Comparison of ENCODE assay signal across 18 cellular contexts in genomic region chr22:49007013-49007653, GRCh38.
DNase-seq lines count a peak whose midpoint lies in the region; ATAC-seq, FAIRE-seq and TF ChIP-seq lines count a peak whose summit lies in the region.
"Had no signal": no experiment of that assay in that cellular context is flagged by ENCODE, and none has a peak within 500 bp of the region (broad histone marks: within the 10 kb centered on the region; RNA-seq: fewer than 3 reads in every experiment).

No MANE protein-coding gene starts in this region.

- no peaks in the 10 kb centered on the region for H3K79me2 ChIP-seq in H1 (ENCODE audit: control insufficient read depth in 1 of 2, insufficient read depth in 2 of 2, low read length in 2 of 2)
- H3K79me2 ChIP-seq in osteoblast (ENCODE audit: insufficient read depth, low read length), result no peaks in the 10 kb centered on the region

- H3K4me3 ChIP-seq in H1 (ENCODE audit: extremely low read depth in 1 of 4, insufficient read depth in 2 of 4, low read depth in 3 of 4, low read length in 4 of 4), result no peak overlapping the region
- H3K4me3 ChIP-seq in osteoblast (ENCODE audit: insufficient read depth, low read length), result no peak overlapping the region
- H3K4me3 ChIP-seq in vagina, result no peak overlapping the region
- H3K4me3 ChIP-seq: A549; BLaER1 treated with 17β-estradiol and CSF1 and Interleukin-3, amounts not matched to agents 10 nM and 100 nM; PC-9 had no signal

- no peak for ATAC-seq in activated CD8-positive, alpha-beta memory T cell treated with anti-CD3 and anti-CD28 coated beads, Interleukin-2, amount 10 ng/mL, durations not matched to agents 7 days and 5 days
- ATAC-seq in effector memory CD8-positive, alpha-beta T cell (replicated peaks), result no peak
- ATAC-seq in HG03159 (IDR thresholded peaks at IDR 0.05; ENCODE audit: unreplicated experiment), result no peak
- ATAC-seq: A549 had no signal

- H3K9me3 ChIP-seq in H1 (ENCODE audit: insufficient read depth in 2 of 2, low read depth in 1 of 2, low read length in 1 of 2) (no peaks in the 10 kb centered on the region; a peak in 1 of 4 replicates), osteoblast (ENCODE audit: low read depth, low read length) (peaks cover 3% of the 10 kb centered on the region), vagina (no peaks in the 10 kb centered on the region)
- H3K9me3 ChIP-seq: A549 had no signal

- no peak overlapping the region for H3K27ac Mint-ChIP-seq in activated CD8-positive, alpha-beta memory T cell treated with anti-CD3 and anti-CD28 coated beads, Interleukin-2, amount 10 ng/mL, durations not matched to agents 7 days and 5 days
- H3K27ac Mint-ChIP-seq in effector memory CD8-positive, alpha-beta T cell, result no peak overlapping the region

- H2AK5ac ChIP-seq in H1 (ENCODE audit: low read depth, low read length), result no peak overlapping the region

- FAIRE-seq in H1 (lab: Jason Lieb, UNC), result no peak
- FAIRE-seq: A549, GM12891, H54 had no signal

- no peak overlapping the region for H3K18ac ChIP-seq in H1 (ENCODE audit: extremely low read depth, low read length)

- TF ChIP-seq POLR2A in H1 (IDR thresholded peaks at IDR 0.05; ENCODE audit: control extremely low read depth in 1 of 2, low read depth in 2 of 2, low read length in 2 of 2) (no peak), vagina (IDR thresholded peaks at IDR 0.05) (no peak)

- DNase-seq in activated CD8-positive, alpha-beta memory T cell treated with anti-CD3 and anti-CD28 coated beads, Interleukin-2, amount 10 ng/mL, durations not matched to agents 7 days and 5 days, result peak; percentile 21
- DNase-seq in activated CD8-positive, alpha-beta memory T cell treated with anti-CD3 and anti-CD28 coated beads, Interleukin-2, amount 50 U/mL, for 4 hours, result no peak
- DNase-seq in H1 (ENCODE audit: low read depth in 1 of 2, low spot score in 2 of 2), result peak in 1 of 2 experiments; percentile 34
- peak; percentile 66 for DNase-seq in osteoblast (ENCODE audit: insufficient read length, low spot score, missing footprints)
- DNase-seq in vagina (ENCODE audit: extremely low spot score in 2 of 2), result peak; percentile 60 to 81
- no peak for DNase-seq in effector memory CD8-positive, alpha-beta T cell
- DNase-seq: GDM1, NCI-H1048, NCI-H146, NCI-H2081 treated with DMSO at 0.1 percent for 48 hours, NCI-H510A, NCI-H774, PC-9 had no signal

- H3K27me3 ChIP-seq in H1 (replicated peaks in 1 of 4; ENCODE audit: control insufficient read depth in 3 of 4, extremely low read depth in 1 of 4, insufficient read depth in 3 of 4, low read length in 3 of 4), result peaks cover 0 to 4% (median 0%) of the 10 kb centered on the region in 4 experiments; a peak in 1 of 7 replicates
- H3K27me3 ChIP-seq in osteoblast (ENCODE audit: insufficient read depth, low read length), result no peaks in the 10 kb centered on the region
- H3K27me3 ChIP-seq in vagina, result no peaks in the 10 kb centered on the region

- H3K9me3 Mint-ChIP-seq in activated CD8-positive, alpha-beta memory T cell treated with anti-CD3 and anti-CD28 coated beads, Interleukin-2, amount 10 ng/mL, durations not matched to agents 7 days and 5 days (ENCODE audit: low read depth), result peaks cover 2% of the 10 kb centered on the region
- H3K9me3 Mint-ChIP-seq in effector memory CD8-positive, alpha-beta T cell, result no peaks in the 10 kb centered on the region

- no peak overlapping the region for H2BK20ac ChIP-seq in H1 (ENCODE audit: low read length)

- no peak overlapping the region for H2BK120ac ChIP-seq in H1 (replicated peaks; ENCODE audit: low read depth, low read length)

- H2BK5ac ChIP-seq in H1 (ENCODE audit: low read depth, low read length), result no peak overlapping the region

- no peak overlapping the region for H4K91ac ChIP-seq in H1 (replicated peaks; ENCODE audit: insufficient read length, low read length)

- H3K4ac ChIP-seq in H1 (replicated peaks; ENCODE audit: insufficient read length, low read depth, low read length), result no peak overlapping the region

- H3K36me3 ChIP-seq in H1 (ENCODE audit: control insufficient read depth in 2 of 4, insufficient read depth in 4 of 4, low read length in 3 of 4), result no peaks in the 10 kb centered on the region
- H3K36me3 ChIP-seq in osteoblast (ENCODE audit: insufficient read depth, low read length), result no peaks in the 10 kb centered on the region
- no peaks in the 10 kb centered on the region for H3K36me3 ChIP-seq in vagina
- H3K36me3 ChIP-seq: BLaER1 treated with 17β-estradiol and CSF1 and Interleukin-3, amounts not matched to agents 10 nM and 100 nM had no signal

- H3K14ac ChIP-seq in H1 (ENCODE audit: insufficient read length), result no peak overlapping the region

- H4K8ac ChIP-seq in H1 (ENCODE audit: extremely low read depth, insufficient read depth, low read length), result peak overlapping the region; percentile 12; the same call in 1 of the 2 replicates

- TF ChIP-seq CTCF in H1 (IDR thresholded peaks at IDR 0.05; ENCODE audit: control extremely low read depth in 1 of 3, insufficient read depth in 1 of 3, low read depth in 1 of 3, low read length in 3 of 3) (no peak), osteoblast (IDR thresholded peaks at IDR 0.05; ENCODE audit: extremely low read depth, low read depth, low read length) (no peak), vagina (IDR thresholded peaks at IDR 0.05) (no peak)

- H3K4me1 Mint-ChIP-seq in activated CD8-positive, alpha-beta memory T cell treated with anti-CD3 and anti-CD28 coated beads, Interleukin-2, amount 10 ng/mL, durations not matched to agents 7 days and 5 days, result no peaks in the 10 kb centered on the region
- no peaks in the 10 kb centered on the region for H3K4me1 Mint-ChIP-seq in effector memory CD8-positive, alpha-beta T cell (ENCODE audit: low read depth in 2 of 2)

- TF ChIP-seq RAD21 in H1 (IDR thresholded peaks at IDR 0.05 in 1 of 2, conservative IDR thresholded peaks at IDR 0.05 in 1 of 2; ENCODE audit: low read depth in 2 of 2, low read length in 2 of 2), result no peak

- H3K4me3 Mint-ChIP-seq in activated CD8-positive, alpha-beta memory T cell treated with anti-CD3 and anti-CD28 coated beads, Interleukin-2, amount 10 ng/mL, durations not matched to agents 7 days and 5 days, result no peak overlapping the region
- H3K4me3 Mint-ChIP-seq in effector memory CD8-positive, alpha-beta T cell, result no peak overlapping the region

- no peak overlapping the region for H3K56ac ChIP-seq in H1 (replicated peaks; ENCODE audit: insufficient read length, low read depth, low read length)

- no peak overlapping the region for H3K9ac ChIP-seq in H1 (replicated peaks in 1 of 4; ENCODE audit: extremely low read depth in 1 of 4, low read depth in 3 of 4, low read length in 3 of 4)
- H3K9ac ChIP-seq: BLaER1 treated with 17β-estradiol and CSF1 and Interleukin-3, amounts not matched to agents 10 nM and 100 nM had no signal

- H3K79me1 ChIP-seq in H1 (ENCODE audit: low read depth, low read length), result no peaks in the 10 kb centered on the region; the same call in 1 of the 2 replicates

- H4K20me1 ChIP-seq in H1 (replicated peaks in 1 of 2; ENCODE audit: control insufficient read depth in 1 of 2, insufficient read depth in 2 of 2, low read length in 2 of 2), result no peaks in the 10 kb centered on the region
- H4K20me1 ChIP-seq in osteoblast (ENCODE audit: insufficient read depth, low read length), result no peaks in the 10 kb centered on the region

- H3K27me3 Mint-ChIP-seq in activated CD8-positive, alpha-beta memory T cell treated with anti-CD3 and anti-CD28 coated beads, Interleukin-2, amount 10 ng/mL, durations not matched to agents 7 days and 5 days, result no peaks in the 10 kb centered on the region
- peaks cover 11 to 40% of the 10 kb centered on the region in 2 donors for H3K27me3 Mint-ChIP-seq in effector memory CD8-positive, alpha-beta T cell

- intact Hi-C loops in vagina (cut with DNase I), result no loop called here

- H3K4me1 ChIP-seq in H1 (replicated peaks in 1 of 4; ENCODE audit: control insufficient read depth in 3 of 4, insufficient read depth in 4 of 4, low read length in 3 of 4) (no peaks in the 10 kb centered on the region), osteoblast (ENCODE audit: insufficient read depth, low read length) (no peaks in the 10 kb centered on the region), vagina (no peaks in the 10 kb centered on the region)
- H3K4me1 ChIP-seq: A549; BLaER1 treated with 17β-estradiol and CSF1 and Interleukin-3, amounts not matched to agents 10 nM and 100 nM had no signal

- no peak overlapping the region for H3K4me2 ChIP-seq in H1 (ENCODE audit: insufficient read depth in 1 of 2, low read depth in 2 of 2, low read length in 2 of 2)
- no peak overlapping the region for H3K4me2 ChIP-seq in osteoblast (ENCODE audit: insufficient read depth, low read length)
- H3K4me2 ChIP-seq: A549; BLaER1 treated with 17β-estradiol and CSF1 and Interleukin-3, amounts not matched to agents 10 nM and 100 nM; PC-9 had no signal

- TF ChIP-seq EP300 in H1 (IDR thresholded peaks at IDR 0.05; ENCODE audit: borderline replicate concordance in 1 of 2, low read depth in 2 of 2, low read length in 2 of 2), result no peak

- H3K36me3 Mint-ChIP-seq in activated CD8-positive, alpha-beta memory T cell treated with anti-CD3 and anti-CD28 coated beads, Interleukin-2, amount 10 ng/mL, durations not matched to agents 7 days and 5 days, result no peaks in the 10 kb centered on the region
- no peaks in the 10 kb centered on the region for H3K36me3 Mint-ChIP-seq in effector memory CD8-positive, alpha-beta T cell (ENCODE audit: insufficient read depth)

- POLR2A ChIA-PET in H1 (lab: Charles Lee; ENCODE audit: partially characterized antibody), result no interaction called here

- H3K23ac ChIP-seq in H1 (ENCODE audit: insufficient read length), result no peak overlapping the region

- H4K5ac ChIP-seq in H1 (ENCODE audit: insufficient read length, low read depth, low read length), result no peak overlapping the region

- no peak overlapping the region for H3K27ac ChIP-seq in H1 (ENCODE audit: low read depth, low read length)
- H3K27ac ChIP-seq in osteoblast (ENCODE audit: low read depth, low read length), result no peak overlapping the region
- no peak overlapping the region for H3K27ac ChIP-seq in vagina
- H3K27ac ChIP-seq: A549; BLaER1 treated with 17β-estradiol and CSF1 and Interleukin-3, amounts not matched to agents 10 nM and 100 nM; PC-9 had no signal

- H2AFZ ChIP-seq in H1 (ENCODE audit: low read length) (no peak overlapping the region), osteoblast (ENCODE audit: low read length) (no peak overlapping the region)
- H2AFZ ChIP-seq: PC-9 had no signal

- no peak overlapping the region for H2BK12ac ChIP-seq in H1 (ENCODE audit: low read depth, low read length)

- WGBS in H1 (ENCODE audit: extremely low coverage in 1 of 2, insufficient coverage in 1 of 2, insufficient read length in 1 of 2, insufficient replicate concordance in 2 of 2, low coverage in 1 of 2, low lambda C conversion rate in 2 of 2, missing lambda C conversion rate in 1 of 2), 2 experiments, result 84% methylated on average over 12 of the region's 12 CpGs; no CpG with 5 or more reads in 1 of the 2 experiments

- CTCF ChIA-PET in activated CD8-positive, alpha-beta memory T cell treated with anti-CD3 and anti-CD28 coated beads, Interleukin-2, amount 10 ng/mL, durations not matched to agents 7 days and 5 days (lab: Charles Lee), result no interaction called here
- CTCF ChIA-PET in H1 (lab: Charles Lee; ENCODE audit: partially characterized antibody), result interaction anchor here (0.7 to 1.8 kb wide), 4 partner anchors 40 to 298 kb away, joined by 3 to 5 read pairs (median 3); no protein-coding TSS in a partner anchor

- no peak overlapping the region for H2BK15ac ChIP-seq in H1 (ENCODE audit: low read length)

- H3K23me2 ChIP-seq in H1 (ENCODE audit: low read depth, low read length), result no peaks in the 10 kb centered on the region

Comparison
In these comparisons a context has a peak if more than half of its experiments do, and no peak if none do; other contexts are left out.
1. DNase-seq: peak in activated CD8-positive, alpha-beta memory T cell treated with anti-CD3 and anti-CD28 coated beads, Interleukin-2, amount 10 ng/mL, durations not matched to agents 7 days and 5 days (single experiment), osteoblast (single experiment) and vagina (2 of 2); none in activated CD8-positive, alpha-beta memory T cell treated with anti-CD3 and anti-CD28 coated beads, Interleukin-2, amount 50 U/mL, for 4 hours (single experiment) and effector memory CD8-positive, alpha-beta T cell (0 of 3).